8 cellular contexts compared by ENCODE assay signal in genomic region chr16:56425439-56425832, GRCh38. TPM values are rescaled to one million over a fixed set of nuclear protein-coding genes. Genes with fewer than 3 reads are reported as not detected.
DNase-seq lines count a peak whose midpoint lies in the region; ATAC-seq and TF ChIP-seq lines count a peak whose summit lies in the region.

AMFR (minus strand) TSS chr16:56425545; CDS start chr16:56425327, 218 bp downstream.

- WGBS in HUES64: under 1% methylated on average over 57 of the region's 57 CpGs
- under 1% methylated on average over 57 of the region's 57 CpGs for WGBS in urinary bladder

- H3K4me3 ChIP-seq in HUES64 (ENCODE audit: low read length) (peak within 1 kb of the TSS; percentile 85), left ventricle myocardium inferior (peak within 1 kb of the TSS; percentile 93), urinary bladder (ENCODE audit: low read depth, low read length) (peak within 1 kb of the TSS; percentile 100)

- intact Hi-C loops in left ventricle myocardium inferior (cut with micrococcal nuclease): no loop called here

- H3K27ac ChIP-seq in HUES64 (ENCODE audit: low read depth, low read length): peak within 1 kb of the TSS; percentile 32; the same call in 1 of the 2 replicates
- H3K27ac ChIP-seq in left ventricle myocardium inferior (replicated peaks): peak within 1 kb of the TSS; percentile 89
- H3K27ac ChIP-seq in urinary bladder (ENCODE audit: low read depth): peak within 1 kb of the TSS; percentile 91

- H3K4me3 Mint-ChIP-seq in progenitor cell of endocrine pancreas (ENCODE audit: low read depth): peak within 1 kb of the TSS; percentile 86

- H3K27ac Mint-ChIP-seq in progenitor cell of endocrine pancreas: peak within 1 kb of the TSS; percentile 95

- no peaks in the 10 kb centered on the region for H3K9me3 Mint-ChIP-seq in progenitor cell of endocrine pancreas (ENCODE audit: low read depth)

- H3K36me3 ChIP-seq in HUES64 (ENCODE audit: insufficient read depth, low read length) (peaks cover 9% of the 10 kb centered on the region), left ventricle myocardium inferior (peaks cover 6% of the 10 kb centered on the region), urinary bladder (ENCODE audit: insufficient read depth) (no peaks in the 10 kb centered on the region)

- DNase-seq in EL (peak; percentile 86), SW480 (ENCODE audit: low spot score) (peak; percentile 73), amniotic stem cell (lab: John Stamatoyannopoulos, UW) (peak; percentile 72), left ventricle myocardium inferior (peak; percentile 73), progenitor cell of endocrine pancreas (ENCODE audit: low spot score, unreplicated experiment) (peak; percentile 66)

- no peaks in the 10 kb centered on the region for H3K9me3 ChIP-seq in HUES64 (ENCODE audit: insufficient read depth, low read depth, low read length)
- no peaks in the 10 kb centered on the region for H3K9me3 ChIP-seq in left ventricle myocardium inferior (replicated peaks)

- H3K9ac ChIP-seq in HUES64 (ENCODE audit: low read depth, low read length): peak within 1 kb of the TSS; percentile 79

- peaks cover 27% of the 10 kb centered on the region for H3K4me1 Mint-ChIP-seq in progenitor cell of endocrine pancreas (ENCODE audit: low read depth)

- H3K27me3 Mint-ChIP-seq in progenitor cell of endocrine pancreas: no peaks in the 10 kb centered on the region

- H3K27me3 ChIP-seq in HUES64 (ENCODE audit: insufficient read depth, low read length) (peaks cover 26% of the 10 kb centered on the region), left ventricle myocardium inferior (ENCODE audit: low read depth) (no peaks in the 10 kb centered on the region)

- peak; percentile 60 for ATAC-seq in GM21447 (IDR thresholded peaks at IDR 0.05; ENCODE audit: unreplicated experiment)

- peaks cover 29% of the 10 kb centered on the region for H3K4me1 ChIP-seq in HUES64 (ENCODE audit: insufficient read depth, low read length)
- H3K4me1 ChIP-seq in left ventricle myocardium inferior: peaks cover 44% of the 10 kb centered on the region
- H3K4me1 ChIP-seq in urinary bladder (ENCODE audit: insufficient read depth): no peaks in the 10 kb centered on the region

- TF ChIP-seq CTCF in left ventricle myocardium inferior (IDR thresholded peaks at IDR 0.05; ENCODE audit: borderline replicate concordance) (peak; percentile 72), progenitor cell of endocrine pancreas (IDR thresholded peaks at IDR 0.05; ENCODE audit: unreplicated experiment) (peak; percentile 57)

- H3K36me3 Mint-ChIP-seq in progenitor cell of endocrine pancreas (ENCODE audit: insufficient read depth): peaks cover under 1% of the 10 kb centered on the region

RNA-seq across cellular contexts. Expression of gene AMFR, which starts in this region (rescaled TPM):
- polyA plus RNA-seq in HUES64 (2013, experiment 1 of 2): 17.9 TPM
- polyA plus RNA-seq in HUES64 (2013, experiment 2 of 2): 23.8 TPM
- total RNA-seq in left ventricle myocardium inferior (65.2 TPM), progenitor cell of endocrine pancreas (55.8 and 66.3 TPM in 2 replicates), urinary bladder (120 TPM)
- polyA plus RNA-seq in urinary bladder: 82.6 TPM

Comparison
In these comparisons a context has a peak if more than half of its experiments do, and no peak if none do; other contexts are left out.
1. Peak in every context shown above with its lines: DNase-seq, ATAC-seq, H3K4me3 ChIP-seq and H3K27ac ChIP-seq.
2. H3K27ac ChIP-seq: peak in every context shown above with its lines; median percentile 91 in urinary bladder; 89 in left ventricle myocardium inferior; 32 in HUES64.